ENCODE assay signal across 4 cellular contexts in genomic region chr12:69807101-69807897, GRCh38. TPM values are rescaled to one million over a fixed set of nuclear protein-coding genes. Genes with fewer than 3 reads are reported as not detected.
"Had no signal": no experiment of that assay in that cellular context is flagged by ENCODE, and none has a peak within 500 bp of the region (broad histone marks: within the 10 kb centered on the region; RNA-seq: fewer than 3 reads in every experiment).

No MANE protein-coding gene starts in this region.

RNA-seq across cellular contexts. Expression of gene MYRFL, which starts 17.7 kb away (rescaled TPM):
- total RNA-seq: M059J, PC-3, SJSA1 had no signal
- polyA plus RNA-seq: SK-N-SH had no signal
